1 cellular context compared by ENCODE assay signal in the genomic region with DNA sequence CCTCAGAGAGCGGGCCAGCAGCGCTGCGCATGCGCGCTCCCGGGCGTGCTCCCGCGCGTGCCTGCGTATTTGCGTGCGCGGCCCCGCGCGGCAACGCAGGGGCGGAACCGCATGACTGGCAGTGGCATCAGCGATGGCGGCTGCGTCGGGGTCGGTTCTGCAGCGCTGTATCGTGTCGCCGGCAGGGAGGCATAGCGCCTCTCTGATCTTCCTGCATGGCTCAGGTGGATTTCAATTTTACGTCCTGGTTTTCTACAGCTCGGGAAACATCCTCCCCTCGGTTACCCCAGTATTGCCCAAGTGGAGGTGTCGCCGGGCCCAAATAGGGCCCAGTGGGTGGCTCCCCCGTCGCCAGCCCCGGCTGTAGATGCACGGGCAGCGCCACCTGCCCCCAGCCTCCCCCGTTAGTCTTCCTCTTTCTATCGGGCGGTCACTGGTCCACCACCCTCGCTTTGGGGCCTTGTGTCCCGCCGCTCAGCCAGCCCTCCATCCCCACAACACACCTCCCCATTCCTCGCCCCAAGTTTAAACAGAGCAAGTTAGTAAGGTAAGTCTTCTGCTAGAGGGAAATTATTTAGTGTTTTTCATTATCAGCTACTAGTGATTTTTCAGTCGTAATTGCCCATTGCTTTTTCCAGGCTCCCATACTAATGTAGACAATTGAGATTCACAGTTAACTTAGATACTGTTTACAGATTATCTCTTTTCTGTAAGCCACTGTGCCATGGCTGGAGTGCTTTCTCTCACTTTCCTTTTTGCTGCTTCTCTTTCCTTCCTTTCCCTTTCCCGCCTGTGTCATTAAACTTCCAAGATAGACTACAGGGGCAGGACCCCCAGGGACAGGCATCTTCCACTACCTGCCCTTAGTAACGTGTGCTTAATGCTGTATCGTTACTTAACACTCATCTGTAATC.
TF ChIP-seq lines count a peak whose summit lies in the region.

A gene (plus strand): TSS at position 121 of the 914 bp plus-strand sequence. CDS start 13 bp downstream, at position 134.

TF ChIP-seq in SK-N-SH, 30 proteins besides CTCF, POLR2A, EP300 and RAD21 (continued from another document):
- TF ChIP-seq, protein P1, sequence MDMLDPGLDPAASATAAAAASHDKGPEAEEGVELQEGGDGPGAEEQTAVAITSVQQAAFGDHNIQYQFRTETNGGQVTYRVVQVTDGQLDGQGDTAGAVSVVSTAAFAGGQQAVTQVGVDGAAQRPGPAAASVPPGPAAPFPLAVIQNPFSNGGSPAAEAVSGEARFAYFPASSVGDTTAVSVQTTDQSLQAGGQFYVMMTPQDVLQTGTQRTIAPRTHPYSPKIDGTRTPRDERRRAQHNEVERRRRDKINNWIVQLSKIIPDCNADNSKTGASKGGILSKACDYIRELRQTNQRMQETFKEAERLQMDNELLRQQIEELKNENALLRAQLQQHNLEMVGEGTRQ (IDR thresholded peaks at IDR 0.05; ENCODE audit: borderline replicate concordance, low read depth, low read length): no peak
- TF ChIP-seq JUND (IDR thresholded peaks at IDR 0.05) (no peak), SIN3A (IDR thresholded peaks at IDR 0.05; ENCODE audit: borderline replicate concordance, low read depth, low read length) (peak; percentile 78; the same call in 1 of the 2 replicates), TAF1 (IDR thresholded peaks at IDR 0.05; ENCODE audit: borderline replicate concordance, low read depth, low read length) (peak; percentile 98), MEF2A (IDR thresholded peaks at IDR 0.05; ENCODE audit: borderline replicate concordance, low read depth) (no peak), NRF1 (IDR thresholded peaks at IDR 0.05; ENCODE audit: low read depth, low read length) (peak; percentile 93), TCF12 (IDR thresholded peaks at IDR 0.05) (no peak), YY1 (IDR thresholded peaks at IDR 0.05; ENCODE audit: low read depth) (peak; percentile 90), EZH2phosphoT487 (IDR thresholded peaks at IDR 0.05; ENCODE audit: borderline replicate concordance, low read depth) (no peak), RFX5 (IDR thresholded peaks at IDR 0.05; ENCODE audit: low read length) (no peak), GABPA (IDR thresholded peaks at IDR 0.05; ENCODE audit: low read depth) (no peak; the same call in 1 of the 2 replicates), GATA2 (CRISPR knock-in tag; IDR thresholded peaks at IDR 0.05) (no peak), FOXM1 (IDR thresholded peaks at IDR 0.05; ENCODE audit: low read depth) (0 out of 2 replicates have a peak, but pooled peaks have one; percentile 30)
- TF ChIP-seq, protein P2, sequence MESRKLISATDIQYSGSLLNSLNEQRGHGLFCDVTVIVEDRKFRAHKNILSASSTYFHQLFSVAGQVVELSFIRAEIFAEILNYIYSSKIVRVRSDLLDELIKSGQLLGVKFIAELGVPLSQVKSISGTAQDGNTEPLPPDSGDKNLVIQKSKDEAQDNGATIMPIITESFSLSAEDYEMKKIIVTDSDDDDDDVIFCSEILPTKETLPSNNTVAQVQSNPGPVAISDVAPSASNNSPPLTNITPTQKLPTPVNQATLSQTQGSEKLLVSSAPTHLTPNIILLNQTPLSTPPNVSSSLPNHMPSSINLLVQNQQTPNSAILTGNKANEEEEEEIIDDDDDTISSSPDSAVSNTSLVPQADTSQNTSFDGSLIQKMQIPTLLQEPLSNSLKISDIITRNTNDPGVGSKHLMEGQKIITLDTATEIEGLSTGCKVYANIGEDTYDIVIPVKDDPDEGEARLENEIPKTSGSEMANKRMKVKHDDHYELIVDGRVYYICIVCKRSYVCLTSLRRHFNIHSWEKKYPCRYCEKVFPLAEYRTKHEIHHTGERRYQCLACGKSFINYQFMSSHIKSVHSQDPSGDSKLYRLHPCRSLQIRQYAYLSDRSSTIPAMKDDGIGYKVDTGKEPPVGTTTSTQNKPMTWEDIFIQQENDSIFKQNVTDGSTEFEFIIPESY (IDR thresholded peaks at IDR 0.05; ENCODE audit: borderline replicate concordance, low read depth): no peak
- TF ChIP-seq, protein P3, sequence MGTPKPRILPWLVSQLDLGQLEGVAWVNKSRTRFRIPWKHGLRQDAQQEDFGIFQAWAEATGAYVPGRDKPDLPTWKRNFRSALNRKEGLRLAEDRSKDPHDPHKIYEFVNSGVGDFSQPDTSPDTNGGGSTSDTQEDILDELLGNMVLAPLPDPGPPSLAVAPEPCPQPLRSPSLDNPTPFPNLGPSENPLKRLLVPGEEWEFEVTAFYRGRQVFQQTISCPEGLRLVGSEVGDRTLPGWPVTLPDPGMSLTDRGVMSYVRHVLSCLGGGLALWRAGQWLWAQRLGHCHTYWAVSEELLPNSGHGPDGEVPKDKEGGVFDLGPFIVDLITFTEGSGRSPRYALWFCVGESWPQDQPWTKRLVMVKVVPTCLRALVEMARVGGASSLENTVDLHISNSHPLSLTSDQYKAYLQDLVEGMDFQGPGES (IDR thresholded peaks at IDR 0.05; ENCODE audit: low read depth, low read length): no peak
- TF ChIP-seq, protein P4, sequence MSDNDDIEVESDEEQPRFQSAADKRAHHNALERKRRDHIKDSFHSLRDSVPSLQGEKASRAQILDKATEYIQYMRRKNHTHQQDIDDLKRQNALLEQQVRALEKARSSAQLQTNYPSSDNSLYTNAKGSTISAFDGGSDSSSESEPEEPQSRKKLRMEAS (IDR thresholded peaks at IDR 0.05; ENCODE audit: low read depth): peak; percentile 87
- TF ChIP-seq, protein P5, sequence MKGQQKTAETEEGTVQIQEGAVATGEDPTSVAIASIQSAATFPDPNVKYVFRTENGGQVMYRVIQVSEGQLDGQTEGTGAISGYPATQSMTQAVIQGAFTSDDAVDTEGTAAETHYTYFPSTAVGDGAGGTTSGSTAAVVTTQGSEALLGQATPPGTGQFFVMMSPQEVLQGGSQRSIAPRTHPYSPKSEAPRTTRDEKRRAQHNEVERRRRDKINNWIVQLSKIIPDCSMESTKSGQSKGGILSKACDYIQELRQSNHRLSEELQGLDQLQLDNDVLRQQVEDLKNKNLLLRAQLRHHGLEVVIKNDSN (IDR thresholded peaks at IDR 0.05; ENCODE audit: borderline replicate concordance, low read depth): 0 out of 2 replicates have a peak, but pooled peaks have one; percentile 6
- TF ChIP-seq, protein P6, sequence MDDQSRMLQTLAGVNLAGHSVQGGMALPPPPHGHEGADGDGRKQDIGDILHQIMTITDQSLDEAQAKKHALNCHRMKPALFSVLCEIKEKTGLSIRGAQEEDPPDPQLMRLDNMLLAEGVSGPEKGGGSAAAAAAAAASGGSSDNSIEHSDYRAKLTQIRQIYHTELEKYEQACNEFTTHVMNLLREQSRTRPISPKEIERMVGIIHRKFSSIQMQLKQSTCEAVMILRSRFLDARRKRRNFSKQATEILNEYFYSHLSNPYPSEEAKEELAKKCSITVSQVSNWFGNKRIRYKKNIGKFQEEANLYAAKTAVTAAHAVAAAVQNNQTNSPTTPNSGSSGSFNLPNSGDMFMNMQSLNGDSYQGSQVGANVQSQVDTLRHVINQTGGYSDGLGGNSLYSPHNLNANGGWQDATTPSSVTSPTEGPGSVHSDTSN (IDR thresholded peaks at IDR 0.05): peak; percentile 95
